ENCODE assay signal across 11 cellular contexts in the genomic region with DNA sequence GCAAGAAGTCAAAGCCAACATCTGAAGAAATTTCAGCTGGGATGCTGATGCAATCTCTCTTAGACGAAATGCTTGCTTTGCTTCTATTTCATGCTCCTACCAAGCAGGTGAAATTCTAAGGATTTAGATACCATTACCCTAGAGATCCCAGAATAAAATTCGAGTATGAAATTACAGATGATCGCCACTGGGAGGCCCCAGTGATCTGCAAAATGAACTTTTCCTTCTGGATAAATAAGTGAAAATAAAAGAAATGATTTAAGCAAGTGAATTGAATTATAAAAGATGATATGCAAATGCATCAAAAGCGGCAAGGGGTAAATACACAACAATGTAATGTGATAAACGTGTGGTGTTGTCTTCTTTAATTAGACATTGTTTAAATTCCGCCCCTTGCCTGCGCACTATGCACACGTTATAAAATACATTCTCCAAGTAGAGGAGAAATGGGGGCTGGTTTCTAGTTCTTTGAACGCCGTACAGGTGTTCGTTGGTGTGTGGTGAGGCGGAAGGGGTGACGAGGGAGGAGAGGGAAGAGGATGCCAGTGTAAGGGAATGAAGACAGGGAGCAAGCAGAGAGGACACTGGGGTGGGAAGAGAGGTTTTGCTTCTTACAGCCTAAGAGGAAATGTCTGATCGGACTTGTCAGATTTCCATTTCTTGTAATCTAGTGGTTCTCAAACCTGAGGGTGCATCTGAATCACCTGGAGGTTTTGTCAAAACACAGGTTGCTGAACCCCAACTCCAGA. TPM values are rescaled to one million over a fixed set of nuclear protein-coding genes. Genes with fewer than 3 reads are reported as not detected.
A peak's percentile ranks its signal among the peaks of the same experiment; 100 is the strongest.
DNase-seq lines count a peak whose midpoint lies in the region; ATAC-seq and TF ChIP-seq lines count a peak whose summit lies in the region.
"Had no signal": no experiment of that assay in that cellular context is flagged by ENCODE, and none has a peak within 500 bp of the region (broad histone marks: within the 10 kb centered on the region; RNA-seq: fewer than 3 reads in every experiment).

No MANE protein-coding gene starts in this region.

- peaks cover 4% of the 10 kb centered on the region for H3K27me3 Mint-ChIP-seq in activated naive CD4-positive, alpha-beta T cell treated with anti-CD3 and anti-CD28 coated beads for 36 hours (ENCODE audit: low read depth)

- no peak overlapping the region for H3K4me3 Mint-ChIP-seq in activated naive CD4-positive, alpha-beta T cell treated with anti-CD3 and anti-CD28 coated beads for 36 hours
- H3K4me3 Mint-ChIP-seq: activated naive CD8-positive, alpha-beta T cell treated with anti-CD3 and anti-CD28 coated beads, Interleukin-2, amount 10 ng/mL, durations not matched to agents 7 days and 5 days; naive thymus-derived CD8-positive, alpha-beta T cell had no signal

- H3K27me3 ChIP-seq in OCI-LY3 (ENCODE audit: low read depth, low read length) = no peaks in the 10 kb centered on the region
- H3K27me3 ChIP-seq in upper lobe of right lung = no peaks in the 10 kb centered on the region

- CTCF ChIA-PET in activated naive CD4-positive, alpha-beta T cell treated with anti-CD3 and anti-CD28 coated beads for 36 hours (lab: Charles Lee) = interaction anchor here (1.0 to 1.3 kb wide), 2 partner anchors 9 to 34 kb away, joined by 3 to 6 read pairs; no protein-coding TSS in a partner anchor

- no peaks in the 10 kb centered on the region for H3K36me3 ChIP-seq in OCI-LY3 (replicated peaks; ENCODE audit: low read depth, low read length)
- no peaks in the 10 kb centered on the region for H3K36me3 ChIP-seq in upper lobe of right lung
- H3K36me3 ChIP-seq: thoracic aorta had no signal

- TF ChIP-seq CTCF in OCI-LY3 (IDR thresholded peaks at IDR 0.05; ENCODE audit: low read depth, low read length) (peak; percentile 76), fibroblast of pulmonary artery (IDR thresholded peaks at IDR 0.05; ENCODE audit: low read length, missing control alignments) (peak; percentile 44), upper lobe of right lung (IDR thresholded peaks at IDR 0.05) (peak; percentile 33), omental fat pad (IDR thresholded peaks at IDR 0.05) (no peak)

- no peaks in the 10 kb centered on the region for H3K79me2 ChIP-seq in OCI-LY3 (ENCODE audit: low read length)

- intact Hi-C loops in activated naive CD4-positive, alpha-beta T cell treated with anti-CD3 and anti-CD28 coated beads for 36 hours (cut with micrococcal nuclease) = no loop called here
- intact Hi-C loops in upper lobe of right lung (cut with DNase I) = no loop called here

- H3K9me3 ChIP-seq in OCI-LY3 (ENCODE audit: insufficient read depth, low read length) (no peaks in the 10 kb centered on the region), upper lobe of right lung (no peaks in the 10 kb centered on the region)
- H3K9me3 ChIP-seq: thoracic aorta had no signal

- H3K4me1 ChIP-seq in OCI-LY3 (ENCODE audit: low read length) (0 out of 2 replicates have a peak, but pooled peaks cover 10% of the 10 kb centered on the region), upper lobe of right lung (no peaks in the 10 kb centered on the region)

- no peak overlapping the region for H3K27ac Mint-ChIP-seq in activated naive CD4-positive, alpha-beta T cell treated with anti-CD3 and anti-CD28 coated beads for 36 hours
- H3K27ac Mint-ChIP-seq in activated naive CD4-positive, alpha-beta T cell treated with anti-CD3 and anti-CD28 coated beads, Interleukin-2, amount 50 U/mL, for 72 hours = no peak overlapping the region
- H3K27ac Mint-ChIP-seq: activated naive CD8-positive, alpha-beta T cell treated with anti-CD3 and anti-CD28 coated beads, Interleukin-2, amount 10 ng/mL, durations not matched to agents 7 days and 5 days had no signal

- no peaks in the 10 kb centered on the region for H3K4me1 Mint-ChIP-seq in activated naive CD4-positive, alpha-beta T cell treated with anti-CD3 and anti-CD28 coated beads for 36 hours (ENCODE audit: low read depth)
- H3K4me1 Mint-ChIP-seq: activated naive CD8-positive, alpha-beta T cell treated with anti-CD3 and anti-CD28 coated beads, Interleukin-2, amount 10 ng/mL, durations not matched to agents 7 days and 5 days had no signal

- H3K4me2 ChIP-seq in OCI-LY3 (ENCODE audit: low read length) = peak overlapping the region; percentile 54

- no peaks in the 10 kb centered on the region for H3K9me3 Mint-ChIP-seq in activated naive CD4-positive, alpha-beta T cell treated with anti-CD3 and anti-CD28 coated beads for 36 hours
- no peaks in the 10 kb centered on the region for H3K9me3 Mint-ChIP-seq in activated naive CD4-positive, alpha-beta T cell treated with anti-CD3 and anti-CD28 coated beads, Interleukin-2, amount 50 U/mL, for 72 hours
- H3K9me3 Mint-ChIP-seq: activated naive CD8-positive, alpha-beta T cell treated with anti-CD3 and anti-CD28 coated beads, Interleukin-2, amount 10 ng/mL, durations not matched to agents 7 days and 5 days; naive thymus-derived CD8-positive, alpha-beta T cell had no signal

- no peaks in the 10 kb centered on the region for H4K20me1 ChIP-seq in OCI-LY3 (ENCODE audit: insufficient read depth, low read length)

- H3K36me3 Mint-ChIP-seq in activated naive CD4-positive, alpha-beta T cell treated with anti-CD3 and anti-CD28 coated beads for 36 hours (ENCODE audit: low read depth) = no peaks in the 10 kb centered on the region
- H3K36me3 Mint-ChIP-seq in activated naive CD4-positive, alpha-beta T cell treated with anti-CD3 and anti-CD28 coated beads, Interleukin-2, amount 50 U/mL, for 72 hours = no peaks in the 10 kb centered on the region
- H3K36me3 Mint-ChIP-seq: activated naive CD8-positive, alpha-beta T cell treated with anti-CD3 and anti-CD28 coated beads, Interleukin-2, amount 10 ng/mL, durations not matched to agents 7 days and 5 days; naive thymus-derived CD8-positive, alpha-beta T cell had no signal

- peak; percentile 14 for DNase-seq in activated naive CD4-positive, alpha-beta T cell treated with anti-CD3 and anti-CD28 coated beads for 36 hours
- no peak for DNase-seq in activated naive CD4-positive, alpha-beta T cell treated with anti-CD3 and anti-CD28 coated beads, Interleukin-2, amount 50 U/mL, for 72 hours (ENCODE audit: low spot score in 2 of 2)
- DNase-seq in fibroblast of pulmonary artery (ENCODE audit: low read depth) (peak; percentile 31), upper lobe of right lung (no peak), omental fat pad (ENCODE audit: low spot score) (no peak)
- DNase-seq in stimulated activated naive CD8-positive, alpha-beta T cell treated with anti-CD3 and anti-CD28 coated beads, Interleukin-15, Interleukin-2, amounts not matched to agents 100 U/mL and 50 U/mL, for 24 hours = no peak
- DNase-seq: activated naive CD8-positive, alpha-beta T cell treated with anti-CD3 and anti-CD28 coated beads, Interleukin-2, amount 10 ng/mL, durations not matched to agents 7 days and 5 days; naive thymus-derived CD8-positive, alpha-beta T cell had no signal

- peak overlapping the region; percentile 50 for H3K4me3 ChIP-seq in OCI-LY3 (ENCODE audit: low read length)
- H3K4me3 ChIP-seq in fibroblast of pulmonary artery (replicated peaks; ENCODE audit: low read depth, low read length) = no peak overlapping the region
- no peak overlapping the region for H3K4me3 ChIP-seq in upper lobe of right lung
- H3K4me3 ChIP-seq: thoracic aorta had no signal

- no peak for ATAC-seq in activated naive CD4-positive, alpha-beta T cell treated with anti-CD3 and anti-CD28 coated beads, Interleukin-2, amount 50 U/mL, for 72 hours
- no peak for ATAC-seq in upper lobe of right lung
- ATAC-seq in GM21526 (IDR thresholded peaks at IDR 0.05; ENCODE audit: low FRiP score, unreplicated experiment) = no peak
- ATAC-seq in stimulated activated naive CD8-positive, alpha-beta T cell treated with anti-CD3 and anti-CD28 coated beads, Interleukin-15, Interleukin-2, amounts not matched to agents 100 U/mL and 50 U/mL, for 24 hours = no peak
- ATAC-seq in omental fat pad (ENCODE audit: low FRiP score) = no peak
- ATAC-seq: naive thymus-derived CD8-positive, alpha-beta T cell had no signal

- H3K9ac ChIP-seq in OCI-LY3 (ENCODE audit: low read length) = no peak overlapping the region

- peak overlapping the region; percentile 24; the same call in 1 of the 2 replicates for H2AFZ ChIP-seq in OCI-LY3 (ENCODE audit: low read depth, low read length)

- H3K27ac ChIP-seq in OCI-LY3 (ENCODE audit: low read length) (no peak overlapping the region), upper lobe of right lung (no peak overlapping the region)
- H3K27ac ChIP-seq: thoracic aorta had no signal

RNA-seq across cellular contexts. Expression of a gene that starts 58.0 kb away (rescaled TPM):
- total RNA-seq in activated naive CD4-positive, alpha-beta T cell treated with anti-CD3 and anti-CD28 coated beads for 36 hours = 10 to 100 TPM; 52.0 to 54.0 TPM
- 10 to 100 TPM; 69.7 to 84.6 TPM for total RNA-seq in activated naive CD4-positive, alpha-beta T cell treated with anti-CD3 and anti-CD28 coated beads, Interleukin-2, amount 50 U/mL, for 72 hours
- total RNA-seq in upper lobe of right lung = 50.7 TPM
- total RNA-seq in omental fat pad = 10 to 100 TPM; 42.5 to 81.8 (median 68.3) TPM

Comparison
In these comparisons a context has a peak if more than half of its experiments do, and no peak if none do; other contexts are left out.
1. DNase-seq: peak in activated naive CD4-positive, alpha-beta T cell treated with anti-CD3 and anti-CD28 coated beads for 36 hours (single experiment) and fibroblast of pulmonary artery (single experiment); none in activated naive CD4-positive, alpha-beta T cell treated with anti-CD3 and anti-CD28 coated beads, Interleukin-2, amount 50 U/mL, for 72 hours (0 of 2), upper lobe of right lung (single experiment), stimulated activated naive CD8-positive, alpha-beta T cell treated with anti-CD3 and anti-CD28 coated beads, Interleukin-15, Interleukin-2, amounts not matched to agents 100 U/mL and 50 U/mL, for 24 hours (single experiment) and omental fat pad (single experiment).
2. CTCF ChIP-seq: peak in OCI-LY3 (single experiment), fibroblast of pulmonary artery (single experiment) and upper lobe of right lung (single experiment); none in omental fat pad (0 of 3).